ENCODE assay signal across 9 cellular contexts in genomic region chr12:16093825-16094224, GRCh38.
"Had no signal": no experiment of that assay in that cellular context is flagged by ENCODE, and none has a peak within 500 bp of the region (broad histone marks: within the 10 kb centered on the region; RNA-seq: fewer than 3 reads in every experiment).

No MANE protein-coding gene starts in this region.

- DNase-seq: GM23248, GOT3, H7, HFFc6, KBM-7 had no signal

- H3K4me3 ChIP-seq: GM23248, HAP-1 had no signal

- H2AFZ ChIP-seq: GM23248 had no signal

- H3K36me3 ChIP-seq: HAP-1 had no signal

- H3K9ac ChIP-seq: GM23248, KMS-11 had no signal

- H3K9me3 ChIP-seq: HAP-1 had no signal

- H3K4me1 ChIP-seq: HAP-1 had no signal

- ATAC-seq: HCT116 had no signal

- H3K27ac ChIP-seq: GM23248, KMS-11 had no signal

- H3K4me2 ChIP-seq: KMS-11 had no signal

- FAIRE-seq: HTR-8/SVneo had no signal
